ENCODE assay signal across 1 cellular context in genomic region chr2:74481961-74482800, GRCh38.
TF ChIP-seq lines count a peak whose summit lies in the region.

No MANE protein-coding gene starts in this region.

TF ChIP-seq in HepG2, 621 proteins besides CTCF, POLR2A, EP300 and RAD21 (continues in another document):
- TF ChIP-seq ARHGAP35 (CRISPR knock-in tag; IDR thresholded peaks at IDR 0.05; ENCODE audit: borderline replicate concordance): no peak
- TF ChIP-seq ZNF563 (CRISPR knock-in tag; IDR thresholded peaks at IDR 0.05): peak; percentile 68
- TF ChIP-seq SOX6 (IDR thresholded peaks at IDR 0.05): no peak
- no peak; the same call in 1 of the 2 replicates for TF ChIP-seq SOX6 (CRISPR knock-in tag; IDR thresholded peaks at IDR 0.05)
- TF ChIP-seq ZNF138 (CRISPR knock-in tag; IDR thresholded peaks at IDR 0.05; ENCODE audit: low read depth): peak; percentile 94
- TF ChIP-seq POLR2G (IDR thresholded peaks at IDR 0.05; ENCODE audit: low read depth, low read length): no peak
- no peak for TF ChIP-seq NFYC (CRISPR knock-in tag; IDR thresholded peaks at IDR 0.05)
- TF ChIP-seq ZNF639 (CRISPR knock-in tag; conservative IDR thresholded peaks at IDR 0.05): no peak
- 0 out of 2 replicates have a peak, but pooled peaks have one; percentile 13 for TF ChIP-seq ZFP36L2 (CRISPR knock-in tag; IDR thresholded peaks at IDR 0.05)
- TF ChIP-seq HIVEP1 (CRISPR knock-in tag; IDR thresholded peaks at IDR 0.05): peak; percentile 82
- TF ChIP-seq MAFG (CRISPR knock-in tag; IDR thresholded peaks at IDR 0.05): no peak
- TF ChIP-seq DDIT3 (CRISPR knock-in tag; IDR thresholded peaks at IDR 0.05): no peak
- no peak for TF ChIP-seq GABPA (IDR thresholded peaks at IDR 0.05; ENCODE audit: low read depth, low read length)
- TF ChIP-seq GABPA (CRISPR knock-in tag; IDR thresholded peaks at IDR 0.05; ENCODE audit: low read depth): 0 out of 2 replicates have a peak, but pooled peaks have one; percentile 34
- TF ChIP-seq NBN (conservative IDR thresholded peaks at IDR 0.05): no peak
- TF ChIP-seq ZBTB7A (CRISPR knock-in tag; IDR thresholded peaks at IDR 0.05): no peak; the same call in 1 of the 2 replicates
- no peak for TF ChIP-seq SMAD3 (CRISPR knock-in tag; IDR thresholded peaks at IDR 0.05)
- no peak; the same call in 1 of the 2 replicates for TF ChIP-seq ZNF782 (CRISPR knock-in tag; IDR thresholded peaks at IDR 0.05; ENCODE audit: borderline replicate concordance)
- TF ChIP-seq ZNF556 (CRISPR knock-in tag; IDR thresholded peaks at IDR 0.05; ENCODE audit: borderline replicate concordance): 0 out of 2 replicates have a peak, but pooled peaks have one; percentile 23
- TF ChIP-seq ZNF557 (CRISPR knock-in tag; IDR thresholded peaks at IDR 0.05): no peak
- TF ChIP-seq ELK4 (CRISPR knock-in tag; IDR thresholded peaks at IDR 0.05; ENCODE audit: borderline replicate concordance): no peak
- no peak for TF ChIP-seq TCF7 (IDR thresholded peaks at IDR 0.05; ENCODE audit: low read depth)
- no peak for TF ChIP-seq ZNF878 (CRISPR knock-in tag; IDR thresholded peaks at IDR 0.05)
- TF ChIP-seq ZNF777 (CRISPR knock-in tag; IDR thresholded peaks at IDR 0.05): peak; percentile 72
- TF ChIP-seq ZBTB2 (CRISPR knock-in tag; IDR thresholded peaks at IDR 0.05; ENCODE audit: low read depth): no peak
- no peak for TF ChIP-seq XBP1 (CRISPR knock-in tag; IDR thresholded peaks at IDR 0.05)
- TF ChIP-seq SKI (IDR thresholded peaks at IDR 0.05; ENCODE audit: partially characterized antibody): no peak
- TF ChIP-seq KDM3A (CRISPR knock-in tag; IDR thresholded peaks at IDR 0.05; ENCODE audit: low read depth): peak; percentile 3; the same call in 1 of the 2 replicates
- 0 out of 2 replicates have a peak, but pooled peaks have one; percentile 5 for TF ChIP-seq AKNA (CRISPR knock-in tag; IDR thresholded peaks at IDR 0.05; ENCODE audit: borderline replicate concordance)
- TF ChIP-seq ZBTB4 (CRISPR knock-in tag; IDR thresholded peaks at IDR 0.05; ENCODE audit: borderline replicate concordance): no peak
- peak; percentile 76; the same call in 1 of the 2 replicates for TF ChIP-seq ZFP37 (CRISPR knock-in tag; IDR thresholded peaks at IDR 0.05; ENCODE audit: borderline replicate concordance)
- TF ChIP-seq CENPT (CRISPR knock-in tag; IDR thresholded peaks at IDR 0.05; ENCODE audit: low read depth): no peak
- no peak for TF ChIP-seq STAT5B (CRISPR knock-in tag; IDR thresholded peaks at IDR 0.05)
- no peak for TF ChIP-seq SCMH1 (CRISPR knock-in tag; IDR thresholded peaks at IDR 0.05; ENCODE audit: borderline replicate concordance)
- no peak; the same call in 1 of the 2 replicates for TF ChIP-seq ZNF660 (CRISPR knock-in tag; IDR thresholded peaks at IDR 0.05; ENCODE audit: borderline replicate concordance, low read depth)
- 0 out of 2 replicates have a peak, but pooled peaks have one; percentile 67 for TF ChIP-seq ISX (CRISPR knock-in tag; conservative IDR thresholded peaks at IDR 0.05)
- TF ChIP-seq ESRRA (CRISPR knock-in tag; IDR thresholded peaks at IDR 0.05; ENCODE audit: low read depth): no peak
- no peak for TF ChIP-seq TBX2 (CRISPR knock-in tag; IDR thresholded peaks at IDR 0.05; ENCODE audit: borderline replicate concordance)
- TF ChIP-seq ZBTB49 (CRISPR knock-in tag; IDR thresholded peaks at IDR 0.05; ENCODE audit: borderline replicate concordance): no peak
- TF ChIP-seq NR1H2 (CRISPR knock-in tag; IDR thresholded peaks at IDR 0.05; ENCODE audit: borderline replicate concordance, low read depth): no peak; the same call in 1 of the 2 replicates
- TF ChIP-seq GPN1 (CRISPR knock-in tag; IDR thresholded peaks at IDR 0.05; ENCODE audit: borderline replicate concordance): peak; percentile 50; the same call in 1 of the 2 replicates
- no peak for TF ChIP-seq JUND (CRISPR knock-in tag; IDR thresholded peaks at IDR 0.05)
- no peak; the same call in 1 of the 2 replicates for TF ChIP-seq ZNF124 (CRISPR knock-in tag; IDR thresholded peaks at IDR 0.05)
- TF ChIP-seq ELF3 (CRISPR knock-in tag; IDR thresholded peaks at IDR 0.05): no peak
- TF ChIP-seq MXD1 (CRISPR knock-in tag; IDR thresholded peaks at IDR 0.05): peak; percentile 90
- TF ChIP-seq SALL1 (CRISPR knock-in tag; IDR thresholded peaks at IDR 0.05): peak; percentile 71
- no peak for TF ChIP-seq GFI1 (CRISPR knock-in tag; IDR thresholded peaks at IDR 0.05; ENCODE audit: borderline replicate concordance)
- TF ChIP-seq ZNF747 (CRISPR knock-in tag; IDR thresholded peaks at IDR 0.05; ENCODE audit: borderline replicate concordance): peak; percentile 48; the same call in 1 of the 2 replicates
- no peak; the same call in 1 of the 2 replicates for TF ChIP-seq RNF219 (CRISPR knock-in tag; IDR thresholded peaks at IDR 0.05)
- peak; percentile 76 for TF ChIP-seq SPEN (CRISPR knock-in tag; IDR thresholded peaks at IDR 0.05; ENCODE audit: low read depth)
- TF ChIP-seq ZFP41 (CRISPR knock-in tag; IDR thresholded peaks at IDR 0.05; ENCODE audit: borderline replicate concordance): no peak
- TF ChIP-seq HNRNPH1 (optimal IDR thresholded peaks at IDR 0.05; ENCODE audit: low read depth, low read length): peak; percentile 26
